In the genomic region with DNA sequence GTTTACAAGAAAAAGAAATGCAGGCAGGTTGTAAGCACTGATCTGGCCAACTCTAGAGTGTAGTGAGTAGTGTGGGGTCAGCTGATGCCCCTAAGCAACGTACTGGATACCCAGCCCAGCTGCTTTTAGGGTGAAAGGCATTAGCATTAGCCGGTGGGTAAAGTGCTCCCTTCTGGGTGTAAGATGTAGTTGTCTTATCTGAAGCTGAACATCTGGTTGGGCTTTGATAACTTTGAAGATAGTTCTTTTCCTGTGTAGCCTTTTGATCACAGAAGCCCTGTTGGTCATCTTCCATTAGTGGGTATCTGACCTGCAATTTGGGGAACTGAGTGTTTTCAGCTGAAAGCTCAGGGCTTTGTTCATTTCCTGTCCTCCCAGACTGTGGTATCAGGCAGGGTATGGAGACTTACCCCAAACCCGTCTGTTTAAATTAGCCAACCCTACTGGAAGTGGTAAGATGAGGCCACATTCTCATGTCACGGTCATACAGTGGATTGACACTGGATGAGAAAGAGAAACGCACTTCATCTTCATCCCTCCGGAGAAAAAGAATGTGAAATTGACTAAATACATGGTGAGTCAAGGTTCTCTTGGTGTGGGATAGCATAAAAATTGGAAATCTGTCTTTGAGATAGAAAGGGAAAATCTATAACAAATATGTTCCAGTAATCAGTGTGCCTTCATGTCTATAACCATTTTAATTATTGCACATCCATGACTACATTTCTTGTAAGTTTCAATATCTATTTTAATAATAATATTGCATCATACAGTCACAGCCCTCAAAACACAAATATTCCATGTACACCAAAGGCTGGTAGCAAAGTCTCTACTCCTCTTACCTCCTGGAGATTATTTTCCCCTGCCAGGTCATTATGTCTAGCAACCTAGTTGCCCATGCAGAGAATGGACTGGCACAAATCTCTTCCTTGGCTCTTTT, we compare ENCODE assay signal across 8 cellular contexts. TPM values are rescaled to one million over a fixed set of nuclear protein-coding genes. Genes with fewer than 3 reads are reported as not detected.
DNase-seq lines count a peak whose midpoint lies in the region; ATAC-seq and TF ChIP-seq lines count a peak whose summit lies in the region.

No MANE protein-coding gene starts in this region.

- H3K27ac Mint-ChIP-seq in central memory CD8-positive, alpha-beta T cell (ENCODE audit: low read depth): peak overlapping the region; percentile 100
- no peak overlapping the region for H3K27ac Mint-ChIP-seq in nephron progenitor cell

- peak overlapping the region; percentile 96 for H3K4me2 ChIP-seq in MM.1S (ENCODE audit: low read depth, low read length)

- peaks cover 34% of the 10 kb centered on the region for H4K20me1 ChIP-seq in MM.1S (ENCODE audit: insufficient read depth, low read length)

- DNase-seq in MM.1S: peak; percentile 86
- DNase-seq in central memory CD8-positive, alpha-beta T cell (ENCODE audit: low spot score in 2 of 2): no peak
- DNase-seq in upper lobe of right lung: no peak
- DNase-seq in NCI-H2107 (lab: John Stamatoyannopoulos, UW): no peak
- DNase-seq in nephron progenitor cell: no peak
- DNase-seq in mesenteric fat pad (ENCODE audit: low spot score): no peak

- H3K27ac ChIP-seq in MM.1S (ENCODE audit: low read length) (peak overlapping the region; percentile 97), upper lobe of right lung (peak overlapping the region; percentile 61)

- H3K4me1 ChIP-seq in MM.1S (ENCODE audit: low read length): peaks cover 38% of the 10 kb centered on the region
- peaks cover 7% of the 10 kb centered on the region for H3K4me1 ChIP-seq in upper lobe of right lung

- H3K9me3 ChIP-seq in MM.1S (replicated peaks; ENCODE audit: insufficient read depth, low read length): no peaks in the 10 kb centered on the region
- H3K9me3 ChIP-seq in upper lobe of right lung: no peaks in the 10 kb centered on the region

- H3K36me3 Mint-ChIP-seq in central memory CD8-positive, alpha-beta T cell (ENCODE audit: insufficient read depth): peaks cover 65% of the 10 kb centered on the region
- H3K36me3 Mint-ChIP-seq in nephron progenitor cell (ENCODE audit: low read depth): no peaks in the 10 kb centered on the region

- peaks cover 99% of the 10 kb centered on the region for H3K79me2 ChIP-seq in MM.1S (ENCODE audit: low read length)

- H3K4me3 Mint-ChIP-seq in central memory CD8-positive, alpha-beta T cell: peak overlapping the region; percentile 100
- no peak overlapping the region for H3K4me3 Mint-ChIP-seq in nephron progenitor cell

- H3K9me3 Mint-ChIP-seq in central memory CD8-positive, alpha-beta T cell: no peaks in the 10 kb centered on the region
- H3K9me3 Mint-ChIP-seq in nephron progenitor cell: no peaks in the 10 kb centered on the region

- H3K4me3 ChIP-seq in MM.1S (ENCODE audit: low read length) (peak overlapping the region; percentile 62), upper lobe of right lung (peak overlapping the region; percentile 18)

- no peaks in the 10 kb centered on the region for H3K27me3 Mint-ChIP-seq in central memory CD8-positive, alpha-beta T cell
- H3K27me3 Mint-ChIP-seq in nephron progenitor cell (ENCODE audit: low read depth, poor library complexity): peaks cover 2% of the 10 kb centered on the region

- intact Hi-C loops in upper lobe of right lung (cut with DNase I): no loop called here

- H3K36me3 ChIP-seq in MM.1S (replicated peaks; ENCODE audit: insufficient read depth, low read length): peaks cover 11% of the 10 kb centered on the region
- no peaks in the 10 kb centered on the region for H3K36me3 ChIP-seq in upper lobe of right lung

- H3K27me3 ChIP-seq in MM.1S (replicated peaks; ENCODE audit: insufficient read depth, low read length) (no peaks in the 10 kb centered on the region), upper lobe of right lung (no peaks in the 10 kb centered on the region)

- H2AFZ ChIP-seq in MM.1S (ENCODE audit: low read length): no peak overlapping the region

- peak overlapping the region; percentile 95 for H3K9ac ChIP-seq in MM.1S (ENCODE audit: low read length)

- TF ChIP-seq CTCF in MM.1S (IDR thresholded peaks at IDR 0.05; ENCODE audit: low read length) (no peak), upper lobe of right lung (IDR thresholded peaks at IDR 0.05) (no peak), nephron progenitor cell (IDR thresholded peaks at IDR 0.05) (no peak)

- no peaks in the 10 kb centered on the region for H3K9me2 ChIP-seq in MM.1S (replicated peaks; ENCODE audit: insufficient read depth, low read length)

- H3K4me1 Mint-ChIP-seq in central memory CD8-positive, alpha-beta T cell: peaks cover 78% of the 10 kb centered on the region
- H3K4me1 Mint-ChIP-seq in nephron progenitor cell: peaks cover 20% of the 10 kb centered on the region

- ATAC-seq in GM18511 (IDR thresholded peaks at IDR 0.05; ENCODE audit: unreplicated experiment): peak; percentile 71
- ATAC-seq in GM21786 (IDR thresholded peaks at IDR 0.05; ENCODE audit: unreplicated experiment): peak; percentile 71
- ATAC-seq in central memory CD8-positive, alpha-beta T cell (replicated peaks; ENCODE audit: extremely low read depth, poor library complexity, severe bottlenecking): peak; percentile 57
- ATAC-seq in upper lobe of right lung: peak; percentile 91

- H3F3A ChIP-seq in MM.1S (ENCODE audit: insufficient read depth, low read length): peaks cover 52% of the 10 kb centered on the region

RNA-seq across cellular contexts. Expression of a gene that starts 8.7 kb away (rescaled TPM):
- 8.8 TPM for total RNA-seq in upper lobe of right lung
- total RNA-seq in mesenteric fat pad: 3.9 TPM
